In genomic region chr10:12165992-12166775, GRCh38 we compare ENCODE assay signal across 32 cellular contexts. TPM values are rescaled to one million over a fixed set of nuclear protein-coding genes. Genes with fewer than 3 reads are reported as not detected.
DNase-seq lines count a peak whose midpoint lies in the region; ATAC-seq and TF ChIP-seq lines count a peak whose summit lies in the region.
"Had no signal": no experiment of that assay in that cellular context is flagged by ENCODE, and none has a peak within 500 bp of the region (broad histone marks: within the 10 kb centered on the region; RNA-seq: fewer than 3 reads in every experiment).

No MANE protein-coding gene starts in this region.

- TF ChIP-seq RAD21 in SK-N-SH (IDR thresholded peaks at IDR 0.05; ENCODE audit: low read length): no peak

- WGBS in SK-N-SH (ENCODE audit: low lambda C conversion rate): 66% methylated on average over 6 of the region's 6 CpGs

- H3K4me3 ChIP-seq in SK-N-SH (ENCODE audit: low read depth in 2 of 2, low read length in 1 of 2): no peak overlapping the region
- H3K4me3 ChIP-seq in naive thymus-derived CD4-positive, alpha-beta T cell (ENCODE audit: low read length): no peak overlapping the region
- H3K4me3 ChIP-seq: esophagus muscularis mucosa, HAP-1, lower lobe of right lung, mucosa of descending colon, pancreas, PC-9, spleen had no signal

- H3K9me3 ChIP-seq in SK-N-SH: no peaks in the 10 kb centered on the region
- no peaks in the 10 kb centered on the region for H3K9me3 ChIP-seq in naive thymus-derived CD4-positive, alpha-beta T cell (ENCODE audit: control insufficient read depth in 2 of 3, low read length in 3 of 3)
- H3K9me3 ChIP-seq: esophagus muscularis mucosa, HAP-1, lower lobe of right lung, mucosa of descending colon, spleen had no signal

- CTCF ChIA-PET in SK-N-SH (lab: Yijun Ruan, JAX): no interaction called here
- CTCF ChIA-PET in naive thymus-derived CD4-positive, alpha-beta T cell (lab: Charles Lee): interaction anchor here (0.6 kb wide), 1 partner anchor 9 kb away, joined by 3 read pairs; no protein-coding TSS in a partner anchor

- intact Hi-C loops in natural killer cell (cut with micrococcal nuclease): no loop called here
- intact Hi-C loops in naive thymus-derived CD4-positive, alpha-beta T cell (cut with micrococcal nuclease): no loop called here

- no peak; the same call in 2 of the 3 replicates for ATAC-seq in SK-N-SH treated with all-trans-retinoic acid at 6 μM for 48 hours
- ATAC-seq in natural killer cell: no peak
- ATAC-seq in natural killer cell treated with Interleukin-12 subunit alpha and Interleukin-12 subunit beta and Interleukin-15 and Interleukin-18, amount 100 ng/mL, for 72 hours: no peak
- ATAC-seq in naive thymus-derived CD4-positive, alpha-beta T cell: no peak
- ATAC-seq: activated naive CD8-positive, alpha-beta T cell treated with anti-CD3 and anti-CD28 coated beads, Interleukin-2, amount 50 U/mL, for 24 hours; lower lobe of right lung; mucosa of descending colon; pancreas had no signal

- H3K9me3 Mint-ChIP-seq in natural killer cell (no peaks in the 10 kb centered on the region), type B pancreatic cell (no peaks in the 10 kb centered on the region)
- H3K9me3 Mint-ChIP-seq in natural killer cell treated with Interleukin-12 subunit alpha and Interleukin-12 subunit beta and Interleukin-15 and Interleukin-18, amount 100 ng/mL, for 72 hours: no peaks in the 10 kb centered on the region
- no peaks in the 10 kb centered on the region for H3K9me3 Mint-ChIP-seq in naive thymus-derived CD4-positive, alpha-beta T cell
- H3K9me3 Mint-ChIP-seq: activated naive CD8-positive, alpha-beta T cell treated with anti-CD3 and anti-CD28 coated beads, Interleukin-2, amount 50 U/mL, for 24 hours; central memory CD8-positive, alpha-beta T cell had no signal

- DNase-seq in SK-N-SH (peak; percentile 71), natural killer cell (no peak), type B pancreatic cell (ENCODE audit: extremely low spot score, unreplicated experiment) (no peak), midbrain (lab: John Stamatoyannopoulos, UW) (no peak)
- DNase-seq in natural killer cell treated with Interleukin-12 subunit alpha and Interleukin-12 subunit beta and Interleukin-15 and Interleukin-18, amount 100 ng/mL, for 72 hours (ENCODE audit: low spot score): no peak
- no peak for DNase-seq in naive thymus-derived CD4-positive, alpha-beta T cell
- no peak for DNase-seq in stimulated activated naive CD4-positive, alpha-beta T cell (lab: John Stamatoyannopoulos, UW)
- DNase-seq: activated CD4-positive, alpha-beta T cell treated with anti-CD3 and anti-CD28 coated beads, Interleukin-2, amount 50 U/mL, for 48 hours; activated CD4-positive, CD25-positive, alpha-beta regulatory T cell treated with anti-CD3 and anti-CD28 coated beads, Interleukin-2, amount 50 U/mL, for 72 hours; activated effector memory CD4-positive, alpha-beta T cell treated with anti-CD3 and anti-CD28 coated beads, Interleukin-2, amount 50 U/mL, for 16 hours; activated naive CD8-positive, alpha-beta T cell treated with anti-CD3 and anti-CD28 coated beads, Interleukin-2, amount 50 U/mL, for 24 hours; dermis blood vessel endothelial cell; foreskin melanocyte; GF-D8; kidney; lower lobe of right lung; mucosa of descending colon; NCI-H1417; NCI-H2081 treated with DMSO at 0.1 percent for 48 hours; NCI-H226; NCI-H69; pancreas; PC-9; spleen; stimulated activated CD4-positive, alpha-beta T cell treated with anti-CD3 and anti-CD28 coated beads, Interleukin-2, amount 100 ng/mL, for 24 hours; stimulated activated CD8-positive, alpha-beta memory T cell treated with anti-CD3 and anti-CD28 coated beads, Interleukin-4, amount 100 ng/mL, for 48 hours had no signal

- H2AFZ ChIP-seq in SK-N-SH (ENCODE audit: low read depth): no peak overlapping the region
- H2AFZ ChIP-seq: PC-9 had no signal

- H3K4me3 Mint-ChIP-seq in natural killer cell (no peak overlapping the region), type B pancreatic cell (no peak overlapping the region)
- no peak overlapping the region for H3K4me3 Mint-ChIP-seq in natural killer cell treated with Interleukin-12 subunit alpha and Interleukin-12 subunit beta and Interleukin-15 and Interleukin-18, amount 100 ng/mL, for 72 hours
- H3K4me3 Mint-ChIP-seq in naive thymus-derived CD4-positive, alpha-beta T cell: no peak overlapping the region
- H3K4me3 Mint-ChIP-seq: activated naive CD8-positive, alpha-beta T cell treated with anti-CD3 and anti-CD28 coated beads, Interleukin-2, amount 50 U/mL, for 24 hours; central memory CD8-positive, alpha-beta T cell had no signal

- H3K36me3 ChIP-seq in SK-N-SH (replicated peaks in 1 of 2; ENCODE audit: control insufficient read depth in 1 of 2, insufficient read depth in 2 of 2, low read length in 1 of 2): peaks cover 64 to 82% of the 10 kb centered on the region in 2 experiments
- peaks cover 6 to 81% (median 7%) of the 10 kb centered on the region in 3 experiments for H3K36me3 ChIP-seq in naive thymus-derived CD4-positive, alpha-beta T cell (ENCODE audit: control insufficient read depth in 2 of 3, insufficient read depth in 3 of 3, low read length in 3 of 3)

- H3K27ac ChIP-seq in SK-N-SH (ENCODE audit: low read depth in 2 of 2, low read length in 1 of 2): peak overlapping the region in 1 of 2 experiments; percentile 81; a peak in 3 of 4 replicates
- peak overlapping the region; percentile 18 for H3K27ac ChIP-seq in naive thymus-derived CD4-positive, alpha-beta T cell (ENCODE audit: low read depth, low read length)
- H3K27ac ChIP-seq: 22Rv1, C4-2B, esophagus muscularis mucosa, lower lobe of right lung, pancreas, PC-9 had no signal

- no peak overlapping the region for H3K9ac ChIP-seq in SK-N-SH

- peaks cover 0 to 13% of the 10 kb centered on the region in 2 experiments; a peak in 2 of 4 replicates for H3K4me1 ChIP-seq in SK-N-SH (ENCODE audit: control insufficient read depth in 1 of 2, insufficient read depth in 2 of 2, low read depth in 1 of 2, low read length in 1 of 2)
- no peaks in the 10 kb centered on the region for H3K4me1 ChIP-seq in naive thymus-derived CD4-positive, alpha-beta T cell (ENCODE audit: control insufficient read depth in 2 of 2, insufficient read depth in 2 of 2, low read length in 2 of 2)
- H3K4me1 ChIP-seq: esophagus muscularis mucosa, HAP-1, lower lobe of right lung, pancreas, spleen had no signal

- H3K36me3 Mint-ChIP-seq in natural killer cell: peaks cover 42% of the 10 kb centered on the region
- peaks cover 47% of the 10 kb centered on the region for H3K36me3 Mint-ChIP-seq in natural killer cell treated with Interleukin-12 subunit alpha and Interleukin-12 subunit beta and Interleukin-15 and Interleukin-18, amount 100 ng/mL, for 72 hours
- peaks cover 8 to 56% (median 37%) of the 10 kb centered on the region in 5 donors for H3K36me3 Mint-ChIP-seq in naive thymus-derived CD4-positive, alpha-beta T cell
- H3K36me3 Mint-ChIP-seq in type B pancreatic cell: peaks cover 30% of the 10 kb centered on the region

- H3K27me3 Mint-ChIP-seq in natural killer cell (ENCODE audit: low read depth in 2 of 2) (no peaks in the 10 kb centered on the region), type B pancreatic cell (no peaks in the 10 kb centered on the region)
- no peaks in the 10 kb centered on the region for H3K27me3 Mint-ChIP-seq in natural killer cell treated with Interleukin-12 subunit alpha and Interleukin-12 subunit beta and Interleukin-15 and Interleukin-18, amount 100 ng/mL, for 72 hours
- no peaks in the 10 kb centered on the region for H3K27me3 Mint-ChIP-seq in naive thymus-derived CD4-positive, alpha-beta T cell
- H3K27me3 Mint-ChIP-seq: activated naive CD8-positive, alpha-beta T cell treated with anti-CD3 and anti-CD28 coated beads, Interleukin-2, amount 50 U/mL, for 24 hours; central memory CD8-positive, alpha-beta T cell had no signal

- TF ChIP-seq EP300 in SK-N-SH (IDR thresholded peaks at IDR 0.05; ENCODE audit: borderline replicate concordance in 1 of 2, low read depth in 1 of 2, low read length in 1 of 2): no peak

- no peaks in the 10 kb centered on the region for H3K9me2 ChIP-seq in SK-N-SH

- H3K4me2 ChIP-seq in SK-N-SH: no peak overlapping the region
- H3K4me2 ChIP-seq: PC-9 had no signal

- H4K20me1 ChIP-seq in SK-N-SH (ENCODE audit: insufficient read depth): no peaks in the 10 kb centered on the region

- POLR2A ChIA-PET in SK-N-SH (lab: Yijun Ruan, JAX): no interaction called here
- POLR2A ChIA-PET in naive thymus-derived CD4-positive, alpha-beta T cell (lab: Charles Lee): no interaction called here

- peaks cover 5% of the 10 kb centered on the region for H3F3A ChIP-seq in SK-N-SH (replicated peaks; ENCODE audit: insufficient read depth)

- H3K79me2 ChIP-seq in SK-N-SH (ENCODE audit: insufficient read depth): no peaks in the 10 kb centered on the region

- H3K27me3 ChIP-seq in SK-N-SH (ENCODE audit: insufficient read depth): no peaks in the 10 kb centered on the region
- no peaks in the 10 kb centered on the region for H3K27me3 ChIP-seq in naive thymus-derived CD4-positive, alpha-beta T cell (ENCODE audit: control insufficient read depth in 2 of 2, insufficient read depth in 2 of 2, low read length in 2 of 2)
- H3K27me3 ChIP-seq: esophagus muscularis mucosa, pancreas, spleen had no signal

- no peak for TF ChIP-seq CTCF in SK-N-SH (IDR thresholded peaks at IDR 0.05)
- TF ChIP-seq CTCF in natural killer cell (IDR thresholded peaks at IDR 0.05): no peak
- TF ChIP-seq CTCF in type B pancreatic cell (conservative IDR thresholded peaks at IDR 0.05): no peak

- H3K27ac Mint-ChIP-seq in natural killer cell (peak overlapping the region; percentile 44 to 54), type B pancreatic cell (peak overlapping the region; percentile 64)
- H3K27ac Mint-ChIP-seq in natural killer cell treated with Interleukin-12 subunit alpha and Interleukin-12 subunit beta and Interleukin-15 and Interleukin-18, amount 100 ng/mL, for 72 hours: peak overlapping the region in 1 of 2 donors; percentile 28
- H3K27ac Mint-ChIP-seq in naive thymus-derived CD4-positive, alpha-beta T cell: peak overlapping the region in 3 of 9 donors; percentile 55 to 76 (median 64)

- H3K4me1 Mint-ChIP-seq in natural killer cell (peaks cover 0 to 4% of the 10 kb centered on the region in 2 donors), type B pancreatic cell (ENCODE audit: unreplicated experiment) (no peaks in the 10 kb centered on the region)
- peaks cover 4 to 5% of the 10 kb centered on the region in 2 donors for H3K4me1 Mint-ChIP-seq in natural killer cell treated with Interleukin-12 subunit alpha and Interleukin-12 subunit beta and Interleukin-15 and Interleukin-18, amount 100 ng/mL, for 72 hours (ENCODE audit: low read depth in 2 of 2)
- no peaks in the 10 kb centered on the region for H3K4me1 Mint-ChIP-seq in naive thymus-derived CD4-positive, alpha-beta T cell
- H3K4me1 Mint-ChIP-seq: activated naive CD8-positive, alpha-beta T cell treated with anti-CD3 and anti-CD28 coated beads, Interleukin-2, amount 50 U/mL, for 24 hours; central memory CD8-positive, alpha-beta T cell had no signal

RNA-seq across cellular contexts. Expression of gene NUDT5, which starts 29.5 kb away (rescaled TPM):
- polyA plus RNA-seq in SK-N-SH (2012; rRNA removed): 61.2 and 70.7 TPM in 2 replicates
- 69.4 and 69.8 TPM in 2 replicates for polyA plus RNA-seq in SK-N-SH (2012; cell fraction: cytosol; rRNA removed)
- polyA plus RNA-seq in SK-N-SH (2012; cell fraction: nucleus; rRNA removed): 33.2 and 62.5 TPM in 2 replicates
- total RNA-seq in natural killer cell (10 to 100 TPM; 25.7 to 39.1 (median 29.4) TPM), type B pancreatic cell (ENCODE audit: low replicate concordance) (52.7 and 67.7 TPM in 2 replicates)
- total RNA-seq in natural killer cell treated with Interleukin-12 subunit alpha and Interleukin-12 subunit beta and Interleukin-15 and Interleukin-18, amount 100 ng/mL, for 72 hours: 100 to 1,000 TPM; 102 to 111 TPM
- total RNA-seq in naive thymus-derived CD4-positive, alpha-beta T cell: 10 to 100 TPM; 24.5 to 89.4 (median 47.4) TPM
- polyA plus RNA-seq in naive thymus-derived CD4-positive, alpha-beta T cell: 10 to 100 TPM; 44.1 to 57.3 TPM

RNA-seq across cellular contexts. Expression of gene CDC123, which starts 29.8 kb away (rescaled TPM):
- polyA plus RNA-seq in SK-N-SH (2012; rRNA removed): 139 and 141 TPM in 2 replicates
- 163 and 170 TPM in 2 replicates for polyA plus RNA-seq in SK-N-SH (2012; cell fraction: cytosol; rRNA removed)
- polyA plus RNA-seq in SK-N-SH (2012; cell fraction: nucleus; rRNA removed): 69.6 and 97.8 TPM in 2 replicates
- total RNA-seq in natural killer cell (10 to 100 TPM; 45.8 to 53.3 (median 47.6) TPM), type B pancreatic cell (ENCODE audit: low replicate concordance) (66.3 and 81.5 TPM in 2 replicates)
- 100 to 1,000 TPM; 161 to 167 TPM for total RNA-seq in natural killer cell treated with Interleukin-12 subunit alpha and Interleukin-12 subunit beta and Interleukin-15 and Interleukin-18, amount 100 ng/mL, for 72 hours
- 10 to 100 TPM; 27.0 to 97.8 (median 34.2) TPM for total RNA-seq in naive thymus-derived CD4-positive, alpha-beta T cell
- polyA plus RNA-seq in naive thymus-derived CD4-positive, alpha-beta T cell: 10 to 100 TPM; 80.8 to 95.5 TPM

RNA-seq across cellular contexts. Expression of gene SEC61A2, which starts 36.7 kb away (rescaled TPM):
- 11.9 and 18.9 TPM in 2 replicates for polyA plus RNA-seq in SK-N-SH (2012; rRNA removed)
- polyA plus RNA-seq in SK-N-SH (2012; cell fraction: cytosol; rRNA removed): 10.4 and 11.7 TPM in 2 replicates
- polyA plus RNA-seq in SK-N-SH (2012; cell fraction: nucleus; rRNA removed): 22.5 and 56.7 TPM in 2 replicates
- 10 to 100 TPM; 16.6 to 22.2 (median 17.4) TPM for total RNA-seq in natural killer cell
- 10 to 100 TPM; 30.3 to 54.8 TPM for total RNA-seq in natural killer cell treated with Interleukin-12 subunit alpha and Interleukin-12 subunit beta and Interleukin-15 and Interleukin-18, amount 100 ng/mL, for 72 hours
- total RNA-seq in naive thymus-derived CD4-positive, alpha-beta T cell: 10 to 100 TPM in 3 of 5 experiments, 1 to 10 TPM in 2; 7.8 to 15.7 (median 12.7) TPM
- 1 to 10 TPM; 1.9 to 2.2 TPM for polyA plus RNA-seq in naive thymus-derived CD4-positive, alpha-beta T cell
- 10.0 and 26.3 TPM in 2 replicates for total RNA-seq in type B pancreatic cell (ENCODE audit: low replicate concordance)
